Comparison of ENCODE assay signal across 12 cellular contexts in genomic region chr7:32093415-32094408, GRCh38. TPM values are rescaled to one million over a fixed set of nuclear protein-coding genes. Genes with fewer than 3 reads are reported as not detected.
DNase-seq lines count a peak whose midpoint lies in the region; ATAC-seq and TF ChIP-seq lines count a peak whose summit lies in the region.
"Had no signal": no experiment of that assay in that cellular context is flagged by ENCODE, and none has a peak within 500 bp of the region (broad histone marks: within the 10 kb centered on the region; RNA-seq: fewer than 3 reads in every experiment).

No MANE protein-coding gene starts in this region.

- H3K79me1 ChIP-seq in mesendoderm (ENCODE audit: low read length): no peaks in the 10 kb centered on the region

- no peak overlapping the region for H4K8ac ChIP-seq in mesendoderm (ENCODE audit: low read depth, low read length)

- no peak overlapping the region for H2BK120ac ChIP-seq in mesendoderm (ENCODE audit: low read depth, low read length)

- no peak overlapping the region for H3K4ac ChIP-seq in mesendoderm (ENCODE audit: low read depth, low read length)

- H3K27me3 ChIP-seq in AG04450 (ENCODE audit: control insufficient read depth, insufficient read depth, low read length): no peaks in the 10 kb centered on the region
- H3K27me3 ChIP-seq in mesendoderm (ENCODE audit: insufficient read depth, low read length, poor library complexity): no peaks in the 10 kb centered on the region
- H3K27me3 ChIP-seq: sigmoid colon had no signal

- CTCF ChIA-PET in AG04450 (lab: Charles Lee): no interaction called here

- H2BK15ac ChIP-seq in mesendoderm (replicated peaks; ENCODE audit: low read depth): no peak overlapping the region

- POLR2A ChIA-PET in AG04450 (lab: Yijun Ruan, JAX): no interaction called here

- peak; percentile 8 for DNase-seq in AG04450 (ENCODE audit: low read depth, low spot score)
- peak; percentile 92 to 99 for DNase-seq in NCI-H446 (lab: John Stamatoyannopoulos, UW)
- DNase-seq in epithelial cell of proximal tubule (ENCODE audit: low read depth): peak; percentile 41
- peak; percentile 33 for DNase-seq in mesendoderm
- no peak for DNase-seq in NCI-H2227 treated with DMSO at 0.1 percent for 48 hours (lab: John Stamatoyannopoulos, UW)
- no peak for DNase-seq in SKM-1 (lab: John Stamatoyannopoulos, UW; ENCODE audit: unreplicated experiment)
- DNase-seq in NCI-H82 treated with DMSO at 0.1 percent for 48 hours (lab: John Stamatoyannopoulos, UW; ENCODE audit: unreplicated experiment): no peak
- DNase-seq: activated T-cell treated with anti-CD3 and anti-CD28 coated beads, Interleukin-2, amount 50 U/mL, for 1 hour; kidney; sigmoid colon; T-helper 1 cell had no signal

- H3K18ac ChIP-seq in mesendoderm (ENCODE audit: low read length): no peak overlapping the region

- H3K4me2 ChIP-seq in mesendoderm (ENCODE audit: low read length): no peak overlapping the region

- no peak overlapping the region for H3K56ac ChIP-seq in mesendoderm (ENCODE audit: low read length)

- H3K27ac ChIP-seq in AG04450 (ENCODE audit: low read depth, low read length) (no peak overlapping the region), mesendoderm (ENCODE audit: low read depth, low read length) (no peak overlapping the region)
- H3K27ac ChIP-seq: sigmoid colon had no signal

- H3K4me1 ChIP-seq in mesendoderm (ENCODE audit: control insufficient read depth, low read depth, low read length): no peaks in the 10 kb centered on the region

- H3K79me2 ChIP-seq in mesendoderm (ENCODE audit: control insufficient read depth, insufficient read depth, low read length): no peaks in the 10 kb centered on the region

- no CpG with 5 or more reads among the region's 4 CpGs for WGBS in mesendoderm (ENCODE audit: extremely low coverage, insufficient coverage, low lambda C conversion rate)

- no peak overlapping the region for H3K23ac ChIP-seq in mesendoderm (ENCODE audit: low read length)

- no peak overlapping the region for H4K5ac ChIP-seq in mesendoderm (ENCODE audit: low read length)

- TF ChIP-seq CTCF in AG04450 (IDR thresholded peaks at IDR 0.05; ENCODE audit: low read depth, low read length): no peak
- TF ChIP-seq CTCF in epithelial cell of proximal tubule (conservative IDR thresholded peaks at IDR 0.05; ENCODE audit: low read depth, low read length): no peak

- no peak for ATAC-seq in GM18517 (IDR thresholded peaks at IDR 0.05; ENCODE audit: unreplicated experiment)

- H3K9ac ChIP-seq in mesendoderm (ENCODE audit: low read length): no peak overlapping the region

- no peak overlapping the region for H2BK5ac ChIP-seq in mesendoderm (ENCODE audit: low read length)

- no peaks in the 10 kb centered on the region for H3K36me3 ChIP-seq in mesendoderm (ENCODE audit: control insufficient read depth, insufficient read depth, low read length)
- H3K36me3 ChIP-seq: sigmoid colon had no signal

- H3K4me3 ChIP-seq in AG04450 (ENCODE audit: low read depth, low read length) (no peak overlapping the region), epithelial cell of proximal tubule (ENCODE audit: low read depth, low read length) (no peak overlapping the region), mesendoderm (ENCODE audit: low read length) (no peak overlapping the region)
- H3K4me3 ChIP-seq: sigmoid colon had no signal

- H2AK5ac ChIP-seq in mesendoderm (ENCODE audit: low read length): no peak overlapping the region

- peaks cover 8% of the 10 kb centered on the region for H3K9me3 ChIP-seq in AG04450 (ENCODE audit: control insufficient read depth, insufficient read depth, low read length)
- H3K9me3 ChIP-seq: sigmoid colon had no signal

RNA-seq across cellular contexts. Expression of gene PDE1C, which starts 23.5 kb away (rescaled TPM):
- 3.4 and 3.8 TPM in 2 replicates for polyA plus RNA-seq in AG04450 (2011; rRNA removed)
- 12.3 and 12.6 TPM in 2 replicates for polyA minus RNA-seq in AG04450 (2011; rRNA and poly(A)+ RNA removed)
- total RNA-seq in epithelial cell of proximal tubule: 2.5 and 5.9 TPM in 2 replicates
- 0.72 TPM for polyA plus RNA-seq in mesendoderm (2013, experiment 1 of 2)
- polyA plus RNA-seq in mesendoderm (2013, experiment 2 of 2): 0.63 TPM

Comparison
In these comparisons a context has a peak if more than half of its experiments do, and no peak if none do; other contexts are left out.
1. DNase-seq: peak in AG04450 (single experiment), NCI-H446 (2 of 2), epithelial cell of proximal tubule (single experiment) and mesendoderm (single experiment); none in NCI-H2227 treated with DMSO at 0.1 percent for 48 hours (single experiment), SKM-1 (single experiment) and NCI-H82 treated with DMSO at 0.1 percent for 48 hours (single experiment).